1 cellular context compared by ENCODE assay signal in the genomic region with DNA sequence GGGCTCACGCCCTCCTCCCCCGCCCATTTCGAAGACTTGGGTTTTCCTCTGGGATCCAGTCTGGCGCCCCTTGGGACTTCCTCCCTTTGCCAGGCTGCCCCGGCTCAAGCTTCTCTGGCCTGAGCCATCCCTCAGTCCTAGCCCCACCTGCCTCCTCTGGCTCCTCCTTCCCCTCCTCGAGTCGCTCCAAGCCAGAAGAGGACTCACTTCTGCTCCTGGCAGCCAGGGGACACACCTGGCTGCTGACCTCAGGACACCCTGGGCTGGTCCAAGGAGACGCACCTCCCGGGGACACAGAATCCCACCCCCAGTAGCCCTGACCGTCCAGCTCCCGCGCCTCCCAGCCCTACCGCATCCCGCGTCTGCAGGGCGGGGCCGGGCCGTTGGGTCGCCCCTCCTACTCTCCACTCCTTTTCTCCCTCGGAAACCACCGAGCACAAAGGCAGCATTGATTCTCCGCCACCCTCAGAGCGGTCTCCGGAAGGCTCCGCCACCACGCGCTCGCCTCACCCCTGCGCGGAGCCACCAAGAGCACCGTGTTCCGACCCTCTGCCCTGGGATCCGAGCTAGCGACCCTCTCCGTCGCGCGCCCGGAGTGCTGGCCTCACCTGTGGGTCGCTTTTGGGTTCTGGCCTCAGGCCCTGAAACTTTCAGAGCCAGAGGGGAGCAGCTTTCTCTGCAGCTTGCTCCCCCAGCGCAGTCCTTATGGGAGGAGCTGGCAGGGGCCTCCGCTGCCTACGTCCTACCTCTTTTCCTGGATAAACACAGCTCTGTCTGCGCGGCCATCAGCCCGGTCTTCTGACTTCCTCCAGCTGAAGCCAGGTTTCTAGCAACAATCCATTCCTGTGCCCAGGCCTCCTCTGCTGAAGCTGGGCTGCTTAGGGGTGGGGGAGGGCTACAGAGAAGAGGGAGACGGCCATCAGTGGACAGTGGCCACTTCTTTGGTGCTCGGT.
TF ChIP-seq lines count a peak whose summit lies in the region.

Gene C2CD4D, minus strand, starts transcription at position 364 of the 953 bp plus-strand sequence. CDS start 831 bp downstream, outside the sequence.

TF ChIP-seq in HepG2, 621 proteins besides CTCF, POLR2A, EP300 and RAD21 (continued from another document and continues in another):
- TF ChIP-seq, protein P1, sequence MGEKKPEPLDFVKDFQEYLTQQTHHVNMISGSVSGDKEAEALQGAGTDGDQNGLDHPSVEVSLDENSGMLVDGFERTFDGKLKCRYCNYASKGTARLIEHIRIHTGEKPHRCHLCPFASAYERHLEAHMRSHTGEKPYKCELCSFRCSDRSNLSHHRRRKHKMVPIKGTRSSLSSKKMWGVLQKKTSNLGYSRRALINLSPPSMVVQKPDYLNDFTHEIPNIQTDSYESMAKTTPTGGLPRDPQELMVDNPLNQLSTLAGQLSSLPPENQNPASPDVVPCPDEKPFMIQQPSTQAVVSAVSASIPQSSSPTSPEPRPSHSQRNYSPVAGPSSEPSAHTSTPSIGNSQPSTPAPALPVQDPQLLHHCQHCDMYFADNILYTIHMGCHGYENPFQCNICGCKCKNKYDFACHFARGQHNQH (CRISPR knock-in tag; IDR thresholded peaks at IDR 0.05), result 0 out of 2 replicates have a peak, but pooled peaks have one; percentile 27
- TF ChIP-seq TSC22D2 (CRISPR knock-in tag; IDR thresholded peaks at IDR 0.05; ENCODE audit: borderline replicate concordance) (no peak), ZNF460 (CRISPR knock-in tag; IDR thresholded peaks at IDR 0.05; ENCODE audit: borderline replicate concordance) (no peak), SMARCE1 (IDR thresholded peaks at IDR 0.05; ENCODE audit: borderline replicate concordance) (no peak), ZFY (CRISPR knock-in tag; IDR thresholded peaks at IDR 0.05) (0 out of 2 replicates have a peak, but pooled peaks have one; percentile 49), ZNF276 (CRISPR knock-in tag; IDR thresholded peaks at IDR 0.05; ENCODE audit: low read depth) (no peak), GABPA (IDR thresholded peaks at IDR 0.05; ENCODE audit: low read depth, low read length) (no peak), GABPA (CRISPR knock-in tag; IDR thresholded peaks at IDR 0.05; ENCODE audit: low read depth) (peak; percentile 21; the same call in 1 of the 2 replicates), RBFOX2 (IDR thresholded peaks at IDR 0.05; ENCODE audit: low read depth, low read length) (peak; percentile 89), ZNF292 (CRISPR knock-in tag; IDR thresholded peaks at IDR 0.05; ENCODE audit: borderline replicate concordance, low read depth) (no peak), TCF7 (IDR thresholded peaks at IDR 0.05; ENCODE audit: low read depth) (no peak), REPIN1 (CRISPR knock-in tag; IDR thresholded peaks at IDR 0.05; ENCODE audit: borderline replicate concordance, low read depth) (peak; percentile 56; the same call in 1 of the 2 replicates), MTF1 (CRISPR knock-in tag; IDR thresholded peaks at IDR 0.05) (no peak), ZNF687 (CRISPR knock-in tag; IDR thresholded peaks at IDR 0.05) (peak; percentile 84), NCOA1 (CRISPR knock-in tag; IDR thresholded peaks at IDR 0.05) (no peak), TP53 (CRISPR knock-in tag; conservative IDR thresholded peaks at IDR 0.05) (no peak), ARNT (IDR thresholded peaks at IDR 0.05) (no peak), RFX5 (IDR thresholded peaks at IDR 0.05; ENCODE audit: low read depth, low read length) (no peak), U2AF2 (IDR thresholded peaks at IDR 0.05; ENCODE audit: low read depth, low read length) (no peak), ZNF382 (CRISPR knock-in tag; IDR thresholded peaks at IDR 0.05; ENCODE audit: borderline replicate concordance) (no peak), TERF1 (CRISPR knock-in tag; IDR thresholded peaks at IDR 0.05) (no peak), ZNF646 (CRISPR knock-in tag; IDR thresholded peaks at IDR 0.05) (no peak), ZFP36L1 (CRISPR knock-in tag; IDR thresholded peaks at IDR 0.05) (no peak), ZNF746 (CRISPR knock-in tag; IDR thresholded peaks at IDR 0.05) (no peak), ZNF350 (CRISPR knock-in tag; IDR thresholded peaks at IDR 0.05; ENCODE audit: borderline replicate concordance, low read depth) (no peak), TBX2 (CRISPR knock-in tag; IDR thresholded peaks at IDR 0.05; ENCODE audit: borderline replicate concordance) (peak; percentile 46; the same call in 1 of the 2 replicates), REST (IDR thresholded peaks at IDR 0.05; ENCODE audit: borderline replicate concordance in 1 of 2, low read depth in 1 of 2, low read length in 2 of 2) (no peak), ZNF563 (CRISPR knock-in tag; IDR thresholded peaks at IDR 0.05) (0 out of 2 replicates have a peak, but pooled peaks have one; percentile 38)
